Comparison of ENCODE assay signal across 17 cellular contexts in the genomic region with DNA sequence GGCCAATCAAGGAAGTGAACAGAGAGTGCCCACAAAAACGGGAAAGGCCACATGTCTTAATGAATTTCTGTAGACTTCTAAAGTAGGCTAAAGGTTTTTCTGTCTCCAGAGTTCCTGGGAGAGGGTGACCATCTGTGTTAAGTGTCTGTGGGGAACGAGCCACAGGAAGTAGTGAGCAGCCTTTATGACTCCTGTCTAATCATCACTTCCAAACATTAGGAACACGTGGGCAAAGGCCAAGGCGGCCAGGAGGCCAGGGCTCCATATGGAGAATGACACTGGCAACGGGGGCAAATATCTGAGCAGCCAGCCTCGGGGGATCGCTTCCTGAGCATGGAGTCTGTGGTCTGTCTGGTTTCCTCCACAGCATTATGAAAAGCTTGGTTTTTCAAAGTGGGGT.
"Had no signal": no experiment of that assay in that cellular context is flagged by ENCODE, and none has a peak within 500 bp of the region (broad histone marks: within the 10 kb centered on the region; RNA-seq: fewer than 3 reads in every experiment).

No MANE protein-coding gene starts in this region.

- H3K36me3 ChIP-seq: right atrium auricular region, tibial artery had no signal

- H3K36me3 Mint-ChIP-seq: activated naive CD4-positive, alpha-beta T cell treated with anti-CD3 and anti-CD28 coated beads, Interleukin-2, amount 50 U/mL, for 24 hours; immature natural killer cell; natural killer cell had no signal

- ATAC-seq: natural killer cell; stimulated activated memory B cell treated with anti-CD40 and anti-IgM and Interleukin-4, amounts not matched to agents 10 μg/mL and 1 μg/mL and 100 μg/mL, for 72 hours had no signal

- H3K4me1 ChIP-seq: right atrium auricular region, tibial artery had no signal

- H3K9me3 Mint-ChIP-seq: activated B cell treated with CpG ODN at 0.5 μM for 24 hours; activated CD4-positive, alpha-beta T cell treated with anti-CD3 and anti-CD28 coated beads, Interleukin-2, amount 10 ng/mL, durations not matched to agents 24 days and 14 days; activated naive CD4-positive, alpha-beta T cell treated with anti-CD3 and anti-CD28 coated beads, Interleukin-2, amount 50 U/mL, for 24 hours; endodermal cell; immature natural killer cell; natural killer cell; stimulated activated memory B cell treated with anti-CD40 and anti-IgM and Interleukin-4, amounts not matched to agents 10 μg/mL and 1 μg/mL and 100 μg/mL, for 72 hours had no signal

- DNase-seq: activated B cell treated with CpG ODN at 0.5 μM for 24 hours; activated CD4-positive, alpha-beta T cell treated with anti-CD3 and anti-CD28 coated beads, Interleukin-2, amount 10 ng/mL, durations not matched to agents 24 days and 14 days; activated CD8-positive, alpha-beta memory T cell treated with anti-CD3 and anti-CD28 coated beads for 24 hours; amygdala; cerebellar nuclear complex; endodermal cell; immature natural killer cell; mammary epithelial cell; natural killer cell; spleen; stimulated activated CD4-positive, alpha-beta T cell treated with anti-CD3 and anti-CD28 coated beads, Interleukin-1b, Interleukin-23, amount 100 ng/mL, for 48 hours; T-helper 1 cell; tibial artery had no signal

- H3K9me3 ChIP-seq: right atrium auricular region, spleen, tibial artery had no signal

- H3K4me3 Mint-ChIP-seq: activated B cell treated with CpG ODN at 0.5 μM for 24 hours; activated CD4-positive, alpha-beta T cell treated with anti-CD3 and anti-CD28 coated beads, Interleukin-2, amount 10 ng/mL, durations not matched to agents 24 days and 14 days; activated naive CD4-positive, alpha-beta T cell treated with anti-CD3 and anti-CD28 coated beads, Interleukin-2, amount 50 U/mL, for 24 hours; brain; endodermal cell; immature natural killer cell; natural killer cell; stimulated activated memory B cell treated with anti-CD40 and anti-IgM and Interleukin-4, amounts not matched to agents 10 μg/mL and 1 μg/mL and 100 μg/mL, for 72 hours had no signal

- H3K27me3 ChIP-seq: right atrium auricular region, spleen had no signal

- H3K27ac Mint-ChIP-seq: activated B cell treated with CpG ODN at 0.5 μM for 24 hours; activated CD4-positive, alpha-beta T cell treated with anti-CD3 and anti-CD28 coated beads, Interleukin-2, amount 10 ng/mL, durations not matched to agents 24 days and 14 days; activated naive CD4-positive, alpha-beta T cell treated with anti-CD3 and anti-CD28 coated beads, Interleukin-2, amount 50 U/mL, for 24 hours; brain; endodermal cell; immature natural killer cell; natural killer cell; stimulated activated memory B cell treated with anti-CD40 and anti-IgM and Interleukin-4, amounts not matched to agents 10 μg/mL and 1 μg/mL and 100 μg/mL, for 72 hours had no signal

- H3K27ac ChIP-seq: right atrium auricular region, spleen, tibial artery had no signal

- H3K27me3 Mint-ChIP-seq: activated CD4-positive, alpha-beta T cell treated with anti-CD3 and anti-CD28 coated beads, Interleukin-2, amount 10 ng/mL, durations not matched to agents 24 days and 14 days; activated naive CD4-positive, alpha-beta T cell treated with anti-CD3 and anti-CD28 coated beads, Interleukin-2, amount 50 U/mL, for 24 hours; stimulated activated memory B cell treated with anti-CD40 and anti-IgM and Interleukin-4, amounts not matched to agents 10 μg/mL and 1 μg/mL and 100 μg/mL, for 72 hours had no signal

- H3K4me3 ChIP-seq: right atrium auricular region, spleen, tibial artery had no signal
